Comparison of ENCODE assay signal across 20 cellular contexts in genomic region chr4:143549924-143550323, GRCh38. TPM values are rescaled to one million over a fixed set of nuclear protein-coding genes. Genes with fewer than 3 reads are reported as not detected.
DNase-seq lines count a peak whose midpoint lies in the region; ATAC-seq and TF ChIP-seq lines count a peak whose summit lies in the region.
"Had no signal": no experiment of that assay in that cellular context is flagged by ENCODE, and none has a peak within 500 bp of the region (broad histone marks: within the 10 kb centered on the region; RNA-seq: fewer than 3 reads in every experiment).

No MANE protein-coding gene starts in this region.

- no peak for TF ChIP-seq CTCF in prostate gland (IDR thresholded peaks at IDR 0.05)

- peaks cover 21% of the 10 kb centered on the region for H4K20me1 ChIP-seq in Karpas-422 (ENCODE audit: insufficient read depth, low read depth, low read length)

- no peaks in the 10 kb centered on the region for H3K9me2 ChIP-seq in Karpas-422 (replicated peaks; ENCODE audit: insufficient read depth, low read length)

- intact Hi-C loops in prostate gland (cut with DNase I) = loop anchor here (10.0 kb wide), 1 partner anchor 365 kb away; no protein-coding TSS in a partner anchor

- no peak for ATAC-seq in activated naive CD8-positive, alpha-beta T cell treated with anti-CD3 and anti-CD28 coated beads, Interleukin-2, amount 50 U/mL, for 24 hours
- ATAC-seq in central memory CD8-positive, alpha-beta T cell (replicated peaks; ENCODE audit: extremely low read depth, poor library complexity, severe bottlenecking) = no peak
- no peak for ATAC-seq in stimulated activated naive B cell treated with anti-CD40 and anti-IgM and Interleukin-4, amounts not matched to agents 10 μg/mL and 1 μg/mL and 100 μg/mL, for 72 hours (replicated peaks)
- ATAC-seq: GM23338 had no signal

- H3K9me3 ChIP-seq in Karpas-422 (ENCODE audit: low read length) = no peaks in the 10 kb centered on the region
- no peaks in the 10 kb centered on the region for H3K9me3 ChIP-seq in prostate gland
- H3K9me3 ChIP-seq: BLaER1, HAP-1 had no signal

- 80% methylated on average over 2 of the region's 2 CpGs for WGBS in prostate gland

- no peak overlapping the region for H2AFZ ChIP-seq in Karpas-422 (ENCODE audit: low read length)
- H2AFZ ChIP-seq: GM23338 had no signal

- peak overlapping the region; percentile 16 for H3K27ac Mint-ChIP-seq in activated naive CD8-positive, alpha-beta T cell
- H3K27ac Mint-ChIP-seq in activated naive CD8-positive, alpha-beta T cell treated with anti-CD3 and anti-CD28 coated beads, Interleukin-2, amount 50 U/mL, for 24 hours = no peak overlapping the region
- H3K27ac Mint-ChIP-seq in central memory CD8-positive, alpha-beta T cell (ENCODE audit: low read depth) = peak overlapping the region; percentile 64
- peak overlapping the region; percentile 59 for H3K27ac Mint-ChIP-seq in stimulated activated naive B cell treated with anti-CD40 and anti-IgM and Interleukin-4, amounts not matched to agents 10 μg/mL and 1 μg/mL and 100 μg/mL, for 72 hours
- H3K27ac Mint-ChIP-seq: B cell; CD4-positive, alpha-beta T cell; GM23338; HFFc6 had no signal

- no peak overlapping the region for H3K4me2 ChIP-seq in Karpas-422 (ENCODE audit: low read depth, low read length, poor library complexity, severe bottlenecking)
- H3K4me2 ChIP-seq: BLaER1, GM23338 had no signal

- TF ChIP-seq POLR2A in prostate gland (IDR thresholded peaks at IDR 0.05) = no peak

- H3K9me3 Mint-ChIP-seq in activated naive CD8-positive, alpha-beta T cell (ENCODE audit: low read depth) = no peaks in the 10 kb centered on the region
- H3K9me3 Mint-ChIP-seq in activated naive CD8-positive, alpha-beta T cell treated with anti-CD3 and anti-CD28 coated beads, Interleukin-2, amount 50 U/mL, for 24 hours = no peaks in the 10 kb centered on the region
- no peaks in the 10 kb centered on the region for H3K9me3 Mint-ChIP-seq in central memory CD8-positive, alpha-beta T cell
- H3K9me3 Mint-ChIP-seq in stimulated activated naive B cell treated with anti-CD40 and anti-IgM and Interleukin-4, amounts not matched to agents 10 μg/mL and 1 μg/mL and 100 μg/mL, for 72 hours = no peaks in the 10 kb centered on the region
- H3K9me3 Mint-ChIP-seq: CD4-positive, alpha-beta T cell; GM23338; HFFc6 had no signal

- H3K4me1 Mint-ChIP-seq in activated naive CD8-positive, alpha-beta T cell (ENCODE audit: low read depth) = peaks cover 8% of the 10 kb centered on the region
- peaks cover 7% of the 10 kb centered on the region for H3K4me1 Mint-ChIP-seq in activated naive CD8-positive, alpha-beta T cell treated with anti-CD3 and anti-CD28 coated beads, Interleukin-2, amount 50 U/mL, for 24 hours
- peaks cover 12% of the 10 kb centered on the region for H3K4me1 Mint-ChIP-seq in central memory CD8-positive, alpha-beta T cell
- peaks cover under 1 to 11% of the 10 kb centered on the region in 2 donors for H3K4me1 Mint-ChIP-seq in stimulated activated naive B cell treated with anti-CD40 and anti-IgM and Interleukin-4, amounts not matched to agents 10 μg/mL and 1 μg/mL and 100 μg/mL, for 72 hours
- H3K4me1 Mint-ChIP-seq: GM23338 had no signal

- peaks cover 2% of the 10 kb centered on the region for H3K36me3 Mint-ChIP-seq in activated naive CD8-positive, alpha-beta T cell
- H3K36me3 Mint-ChIP-seq in activated naive CD8-positive, alpha-beta T cell treated with anti-CD3 and anti-CD28 coated beads, Interleukin-2, amount 50 U/mL, for 24 hours (ENCODE audit: low read depth) = peaks cover 62% of the 10 kb centered on the region
- peaks cover 67% of the 10 kb centered on the region for H3K36me3 Mint-ChIP-seq in central memory CD8-positive, alpha-beta T cell (ENCODE audit: insufficient read depth)
- H3K36me3 Mint-ChIP-seq in stimulated activated naive B cell treated with anti-CD40 and anti-IgM and Interleukin-4, amounts not matched to agents 10 μg/mL and 1 μg/mL and 100 μg/mL, for 72 hours = peaks cover 25 to 34% of the 10 kb centered on the region in 2 donors

- peaks cover 90% of the 10 kb centered on the region for H3K36me3 ChIP-seq in Karpas-422 (ENCODE audit: insufficient read depth, low read length)
- H3K36me3 ChIP-seq in prostate gland = peaks cover 0 to 7% of the 10 kb centered on the region in 2 donors

- no peak overlapping the region for H3K4me3 ChIP-seq in Karpas-422 (ENCODE audit: low read length)
- H3K4me3 ChIP-seq in prostate gland = no peak overlapping the region
- H3K4me3 ChIP-seq: BLaER1, GM23338, HAP-1 had no signal

- H3K4me1 ChIP-seq in Karpas-422 (ENCODE audit: low read length) (peaks cover 23% of the 10 kb centered on the region), prostate gland (replicated peaks) (no peaks in the 10 kb centered on the region)
- H3K4me1 ChIP-seq: BLaER1 had no signal

- no peak for DNase-seq in activated naive CD8-positive, alpha-beta T cell treated with anti-CD3 and anti-CD28 coated beads, Interleukin-2, amount 50 U/mL, for 24 hours
- DNase-seq in Karpas-422 (peak; percentile 60), H4 (ENCODE audit: low spot score) (no peak), prostate gland (ENCODE audit: low spot score) (no peak), NCI-H1105 treated with DMSO at 0.1 percent for 48 hours (lab: John Stamatoyannopoulos, UW) (no peak)
- no peak for DNase-seq in central memory CD8-positive, alpha-beta T cell (ENCODE audit: low spot score in 2 of 2)
- DNase-seq in stimulated activated naive B cell treated with anti-CD40 and anti-IgM and Interleukin-4, amounts not matched to agents 10 μg/mL and 1 μg/mL and 100 μg/mL, for 72 hours = no peak
- DNase-seq: Calu3; CD4-positive, alpha-beta T cell; COR-L47; DMS53; DMS79 treated with DMSO at 0.1 percent for 48 hours; GF-D8; HFFc6 had no signal

- H3K9ac ChIP-seq in Karpas-422 (ENCODE audit: low read length) = no peak overlapping the region
- H3K9ac ChIP-seq: BLaER1 had no signal

- H3K79me2 ChIP-seq in Karpas-422 (ENCODE audit: low read length) = peaks cover 53% of the 10 kb centered on the region

- no peaks in the 10 kb centered on the region for H3K27me3 ChIP-seq in Karpas-422 (ENCODE audit: low read length)
- H3K27me3 ChIP-seq in prostate gland (replicated peaks; ENCODE audit: insufficient read depth) = no peaks in the 10 kb centered on the region
- H3K27me3 ChIP-seq: BLaER1 had no signal

- no peaks in the 10 kb centered on the region for H3K27me3 Mint-ChIP-seq in activated naive CD8-positive, alpha-beta T cell
- no peaks in the 10 kb centered on the region for H3K27me3 Mint-ChIP-seq in activated naive CD8-positive, alpha-beta T cell treated with anti-CD3 and anti-CD28 coated beads, Interleukin-2, amount 50 U/mL, for 24 hours
- no peaks in the 10 kb centered on the region for H3K27me3 Mint-ChIP-seq in central memory CD8-positive, alpha-beta T cell
- H3K27me3 Mint-ChIP-seq in stimulated activated naive B cell treated with anti-CD40 and anti-IgM and Interleukin-4, amounts not matched to agents 10 μg/mL and 1 μg/mL and 100 μg/mL, for 72 hours = no peaks in the 10 kb centered on the region
- H3K27me3 Mint-ChIP-seq: B cell; CD4-positive, alpha-beta T cell had no signal

- H3K4me3 Mint-ChIP-seq in activated naive CD8-positive, alpha-beta T cell = no peak overlapping the region
- H3K4me3 Mint-ChIP-seq in activated naive CD8-positive, alpha-beta T cell treated with anti-CD3 and anti-CD28 coated beads, Interleukin-2, amount 50 U/mL, for 24 hours = no peak overlapping the region
- H3K4me3 Mint-ChIP-seq in central memory CD8-positive, alpha-beta T cell = no peak overlapping the region
- no peak overlapping the region for H3K4me3 Mint-ChIP-seq in stimulated activated naive B cell treated with anti-CD40 and anti-IgM and Interleukin-4, amounts not matched to agents 10 μg/mL and 1 μg/mL and 100 μg/mL, for 72 hours
- H3K4me3 Mint-ChIP-seq: B cell; CD4-positive, alpha-beta T cell; GM23338; HFFc6 had no signal

- H3K27ac ChIP-seq in Karpas-422 (ENCODE audit: low read length) (no peak overlapping the region), prostate gland (no peak overlapping the region)
- H3K27ac ChIP-seq: BLaER1, C4-2B had no signal

RNA-seq across cellular contexts. Expression of gene SMARCA5, which starts 36.4 kb away (rescaled TPM):
- total RNA-seq in Karpas-422 (2014; rRNA removed; shearing (Covaris generic); ENCODE audit: low replicate concordance) = 66.8 and 102 TPM in 2 replicates
- total RNA-seq in H4 (2014; rRNA removed; shearing (Covaris generic)) = 27.8 and 31.6 TPM in 2 replicates
- 10 to 100 TPM; 36.7 to 62.5 TPM for total RNA-seq in prostate gland
